ENCODE assay signal across 21 cellular contexts in genomic region chr19:17196610-17197009, GRCh38.
"Had no signal": no experiment of that assay in that cellular context is flagged by ENCODE, and none has a peak within 500 bp of the region (broad histone marks: within the 10 kb centered on the region; RNA-seq: fewer than 3 reads in every experiment).

No MANE protein-coding gene starts in this region.

- H3K27ac ChIP-seq: ascending aorta, colonic mucosa, dorsolateral prefrontal cortex, esophagus muscularis mucosa, left ventricle myocardium inferior, parathyroid adenoma, tibial artery had no signal

- H3K9me3 ChIP-seq: ascending aorta, colonic mucosa, esophagus muscularis mucosa, left ventricle myocardium inferior, tibial artery had no signal

- H3K4me1 Mint-ChIP-seq: mesothelial cell of epicardium; nephron; stimulated activated naive CD8-positive, alpha-beta T cell treated with anti-CD3 and anti-CD28 coated beads, Interleukin-15, amount 100 ng/mL, for 72 hours had no signal

- ATAC-seq: effector memory CD8-positive, alpha-beta T cell; right cardiac atrium; stimulated activated naive CD8-positive, alpha-beta T cell treated with anti-CD3 and anti-CD28 coated beads, Interleukin-15, amount 100 ng/mL, for 72 hours had no signal

- H3K4me1 ChIP-seq: ascending aorta, colonic mucosa, esophagus muscularis mucosa, parathyroid adenoma, tibial artery had no signal

- H3K27me3 ChIP-seq: ascending aorta, colonic mucosa, dorsolateral prefrontal cortex, esophagus muscularis mucosa, tibial artery had no signal

- H3K9me3 Mint-ChIP-seq: activated T-helper 2 cell treated with anti-CD3 and anti-CD28 coated beads, Interferon-gamma antibody, Interleukin-2, Interleukin-4, amounts not matched to agents 10 μg/mL and 5 μg/mL and 100 μg/mL, durations not matched to agents 14 hours and 24 hours and 36 hours; effector memory CD8-positive, alpha-beta T cell; mesothelial cell of epicardium; nephron; stimulated activated naive CD8-positive, alpha-beta T cell treated with anti-CD3 and anti-CD28 coated beads, Interleukin-15, amount 100 ng/mL, for 72 hours had no signal

- H3K27ac Mint-ChIP-seq: activated T-helper 2 cell treated with anti-CD3 and anti-CD28 coated beads, Interferon-gamma antibody, Interleukin-2, Interleukin-4, amounts not matched to agents 10 μg/mL and 5 μg/mL and 100 μg/mL, durations not matched to agents 14 hours and 24 hours and 36 hours; mesothelial cell of epicardium; nephron had no signal

- H3K4me3 Mint-ChIP-seq: effector memory CD8-positive, alpha-beta T cell; mesothelial cell of epicardium; nephron; stimulated activated naive CD8-positive, alpha-beta T cell treated with anti-CD3 and anti-CD28 coated beads, Interleukin-15, amount 100 ng/mL, for 72 hours had no signal

- H3K27me3 Mint-ChIP-seq: effector memory CD8-positive, alpha-beta T cell; stimulated activated naive CD8-positive, alpha-beta T cell treated with anti-CD3 and anti-CD28 coated beads, Interleukin-15, amount 100 ng/mL, for 72 hours had no signal

- H3K4me3 ChIP-seq: ascending aorta, colonic mucosa, dorsolateral prefrontal cortex, esophagus muscularis mucosa, left ventricle myocardium inferior, tibial artery had no signal

- DNase-seq: activated CD4-positive, alpha-beta T cell treated with anti-CD3 and anti-CD28 coated beads for 4 hours; activated CD4-positive, alpha-beta T cell treated with anti-CD3 and anti-CD28 coated beads, Interleukin-2, amount 50 U/mL, for 48 hours; activated CD4-positive, CD25-positive, alpha-beta regulatory T cell; activated naive CD4-positive, alpha-beta T cell; central memory CD4-positive, alpha-beta T cell; colonic mucosa; dorsolateral prefrontal cortex; effector memory CD8-positive, alpha-beta T cell; hippocampal formation; left ventricle myocardium inferior; right cardiac atrium; stimulated activated CD4-positive, alpha-beta T cell treated with anti-CD3 and anti-CD28 coated beads, Interleukin-4, amount 100 ng/mL, for 24 hours; stimulated activated naive CD8-positive, alpha-beta T cell treated with anti-CD3 and anti-CD28 coated beads, Interleukin-15, amount 100 ng/mL, for 72 hours; T1000; tibial artery had no signal
